Comparison of ENCODE assay signal across 1 cellular context in genomic region chr6:53378208-53378607, GRCh38.
TF ChIP-seq lines count a peak whose summit lies in the region.

No MANE protein-coding gene starts in this region.

TF ChIP-seq in HepG2, 621 proteins besides CTCF, POLR2A, EP300 and RAD21:
- TF ChIP-seq ZNF761 (CRISPR knock-in tag; conservative IDR thresholded peaks at IDR 0.05): no peak
- no peak for TF ChIP-seq HOXA5 (CRISPR knock-in tag; IDR thresholded peaks at IDR 0.05)
- no peak for TF ChIP-seq ZNF567 (CRISPR knock-in tag; IDR thresholded peaks at IDR 0.05; ENCODE audit: borderline replicate concordance)
- TF ChIP-seq ZBTB25 (CRISPR knock-in tag; IDR thresholded peaks at IDR 0.05): no peak
- no peak for TF ChIP-seq ISX (CRISPR knock-in tag; conservative IDR thresholded peaks at IDR 0.05)
- TF ChIP-seq, protein P1, sequence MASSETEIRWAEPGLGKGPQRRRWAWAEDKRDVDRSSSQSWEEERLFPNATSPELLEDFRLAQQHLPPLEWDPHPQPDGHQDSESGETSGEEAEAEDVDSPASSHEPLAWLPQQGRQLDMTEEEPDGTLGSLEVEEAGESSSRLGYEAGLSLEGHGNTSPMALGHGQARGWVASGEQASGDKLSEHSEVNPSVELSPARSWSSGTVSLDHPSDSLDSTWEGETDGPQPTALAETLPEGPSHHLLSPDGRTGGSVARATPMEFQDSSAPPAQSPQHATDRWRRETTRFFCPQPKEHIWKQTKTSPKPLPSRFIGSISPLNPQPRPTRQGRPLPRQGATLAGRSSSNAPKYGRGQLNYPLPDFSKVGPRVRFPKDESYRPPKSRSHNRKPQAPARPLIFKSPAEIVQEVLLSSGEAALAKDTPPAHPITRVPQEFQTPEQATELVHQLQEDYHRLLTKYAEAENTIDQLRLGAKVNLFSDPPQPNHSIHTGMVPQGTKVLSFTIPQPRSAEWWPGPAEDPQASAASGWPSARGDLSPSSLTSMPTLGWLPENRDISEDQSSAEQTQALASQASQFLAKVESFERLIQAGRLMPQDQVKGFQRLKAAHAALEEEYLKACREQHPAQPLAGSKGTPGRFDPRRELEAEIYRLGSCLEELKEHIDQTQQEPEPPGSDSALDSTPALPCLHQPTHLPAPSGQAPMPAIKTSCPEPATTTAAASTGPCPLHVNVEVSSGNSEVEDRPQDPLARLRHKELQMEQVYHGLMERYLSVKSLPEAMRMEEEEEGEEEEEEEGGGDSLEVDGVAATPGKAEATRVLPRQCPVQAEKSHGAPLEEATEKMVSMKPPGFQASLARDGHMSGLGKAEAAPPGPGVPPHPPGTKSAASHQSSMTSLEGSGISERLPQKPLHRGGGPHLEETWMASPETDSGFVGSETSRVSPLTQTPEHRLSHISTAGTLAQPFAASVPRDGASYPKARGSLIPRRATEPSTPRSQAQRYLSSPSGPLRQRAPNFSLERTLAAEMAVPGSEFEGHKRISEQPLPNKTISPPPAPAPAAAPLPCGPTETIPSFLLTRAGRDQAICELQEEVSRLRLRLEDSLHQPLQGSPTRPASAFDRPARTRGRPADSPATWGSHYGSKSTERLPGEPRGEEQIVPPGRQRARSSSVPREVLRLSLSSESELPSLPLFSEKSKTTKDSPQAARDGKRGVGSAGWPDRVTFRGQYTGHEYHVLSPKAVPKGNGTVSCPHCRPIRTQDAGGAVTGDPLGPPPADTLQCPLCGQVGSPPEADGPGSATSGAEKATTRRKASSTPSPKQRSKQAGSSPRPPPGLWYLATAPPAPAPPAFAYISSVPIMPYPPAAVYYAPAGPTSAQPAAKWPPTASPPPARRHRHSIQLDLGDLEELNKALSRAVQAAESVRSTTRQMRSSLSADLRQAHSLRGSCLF (CRISPR knock-in tag; IDR thresholded peaks at IDR 0.05; ENCODE audit: borderline replicate concordance): no peak
- TF ChIP-seq, protein P2, sequence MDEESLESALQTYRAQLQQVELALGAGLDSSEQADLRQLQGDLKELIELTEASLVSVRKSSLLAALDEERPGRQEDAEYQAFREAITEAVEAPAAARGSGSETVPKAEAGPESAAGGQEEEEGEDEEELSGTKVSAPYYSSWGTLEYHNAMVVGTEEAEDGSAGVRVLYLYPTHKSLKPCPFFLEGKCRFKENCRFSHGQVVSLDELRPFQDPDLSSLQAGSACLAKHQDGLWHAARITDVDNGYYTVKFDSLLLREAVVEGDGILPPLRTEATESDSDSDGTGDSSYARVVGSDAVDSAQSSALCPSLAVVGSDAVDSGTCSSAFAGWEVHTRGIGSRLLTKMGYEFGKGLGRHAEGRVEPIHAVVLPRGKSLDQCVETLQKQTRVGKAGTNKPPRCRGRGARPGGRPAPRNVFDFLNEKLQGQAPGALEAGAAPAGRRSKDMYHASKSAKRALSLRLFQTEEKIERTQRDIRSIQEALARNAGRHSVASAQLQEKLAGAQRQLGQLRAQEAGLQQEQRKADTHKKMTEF (CRISPR knock-in tag; IDR thresholded peaks at IDR 0.05): no peak
- no peak for TF ChIP-seq ZNF329 (CRISPR knock-in tag; IDR thresholded peaks at IDR 0.05; ENCODE audit: low read depth)
- TF ChIP-seq ZNF550 (CRISPR knock-in tag; IDR thresholded peaks at IDR 0.05; ENCODE audit: borderline replicate concordance): no peak
- no peak for TF ChIP-seq SOX6 (IDR thresholded peaks at IDR 0.05)
- TF ChIP-seq SOX6 (CRISPR knock-in tag; IDR thresholded peaks at IDR 0.05): no peak
